8 cellular contexts compared by ENCODE assay signal in genomic region chr21:37073417-37074194, GRCh38. TPM values are rescaled to one million over a fixed set of nuclear protein-coding genes. Genes with fewer than 3 reads are reported as not detected.
DNase-seq lines count a peak whose midpoint lies in the region; TF ChIP-seq lines count a peak whose summit lies in the region.

No MANE protein-coding gene starts in this region.

- H3K9me3 ChIP-seq in liver (ENCODE audit: control insufficient read depth in 4 of 4, low read length in 3 of 4): no peaks in the 10 kb centered on the region

- peak overlapping the region; percentile 84 to 99 for H3K27ac ChIP-seq in liver (ENCODE audit: low read depth in 1 of 2, low read length in 2 of 2)

- H3K4me1 ChIP-seq in liver (ENCODE audit: control insufficient read depth in 4 of 4, insufficient read depth in 4 of 4, low read length in 3 of 4): peaks cover 2 to 17% (median 13%) of the 10 kb centered on the region in 4 donors

- peaks cover 0 to 7% (median 3%) of the 10 kb centered on the region in 4 donors for H3K36me3 ChIP-seq in liver (ENCODE audit: control insufficient read depth in 4 of 4, insufficient read depth in 3 of 4, low read depth in 1 of 4, low read length in 3 of 4)

- H3K4me3 ChIP-seq in GM08714 (ENCODE audit: low read length) (peak overlapping the region; percentile 80), choroid plexus epithelial cell (ENCODE audit: low read depth, low read length) (peak overlapping the region; percentile 94), liver (ENCODE audit: low read depth in 1 of 3, low read length in 3 of 3) (peak overlapping the region; percentile 83 to 90 (median 83))

- no peaks in the 10 kb centered on the region for H3K27me3 ChIP-seq in liver (ENCODE audit: control insufficient read depth in 4 of 4, insufficient read depth in 4 of 4, low read length in 3 of 4)

- H3K9ac ChIP-seq in liver (ENCODE audit: low read depth in 1 of 2, low read length in 2 of 2): peak overlapping the region; percentile 0 to 82

- TF ChIP-seq CTCF in choroid plexus epithelial cell (conservative IDR thresholded peaks at IDR 0.05; ENCODE audit: low read depth, low read length) (no peak), liver (IDR thresholded peaks at IDR 0.05; ENCODE audit: low read depth, low read length, missing input control) (no peak)

- WGBS in liver: under 1% methylated on average over 69 of the region's 69 CpGs

- DNase-seq in H4 (ENCODE audit: low spot score): peak; percentile 25
- peak; percentile 32 for DNase-seq in LoVo (ENCODE audit: low spot score)
- peak; percentile 58 to 67 (median 60) for DNase-seq in activated CD4-positive, CD25-positive, alpha-beta regulatory T cell (lab: John Stamatoyannopoulos, UW)
- DNase-seq in choroid plexus epithelial cell (ENCODE audit: low read depth): peak; percentile 37
- DNase-seq in stimulated activated CD4-positive, alpha-beta T cell treated with anti-CD3 and anti-CD28 coated beads, Interleukin-4, amount 100 ng/mL, for 1 hour: peak; percentile 57
- DNase-seq in NCI-H187 treated with DMSO at 0.1 percent for 48 hours (lab: John Stamatoyannopoulos, UW): no peak

- TF ChIP-seq RAD21 in liver (IDR thresholded peaks at IDR 0.05): no peak

TF ChIP-seq in liver, 16 proteins besides CTCF, POLR2A, EP300 and RAD21:
- peak; percentile 8 for TF ChIP-seq YY1 (IDR thresholded peaks at IDR 0.05)
- no peak for TF ChIP-seq HNF4G (IDR thresholded peaks at IDR 0.05)

RNA-seq across cellular contexts. Expression of gene TTC3, which starts 0.6 kb away (rescaled TPM):
- total RNA-seq in H4 (2014; rRNA removed; shearing (Covaris generic)): 67.4 and 71.9 TPM in 2 replicates
- total RNA-seq in liver: 10 to 100 TPM; 69.8 to 96.1 TPM
- 10 to 100 TPM; 27.2 to 44.6 TPM for polyA plus RNA-seq in liver

RNA-seq across cellular contexts. Expression of gene PIGP, which starts 0.7 kb away (rescaled TPM):
- total RNA-seq in H4 (2014; rRNA removed; shearing (Covaris generic)): 28.9 and 52.9 TPM in 2 replicates
- 1 to 10 TPM; 3.8 to 6.3 TPM for total RNA-seq in liver
- polyA plus RNA-seq in liver: 10 to 100 TPM; 17.1 to 26.2 TPM
